In the genomic region with DNA sequence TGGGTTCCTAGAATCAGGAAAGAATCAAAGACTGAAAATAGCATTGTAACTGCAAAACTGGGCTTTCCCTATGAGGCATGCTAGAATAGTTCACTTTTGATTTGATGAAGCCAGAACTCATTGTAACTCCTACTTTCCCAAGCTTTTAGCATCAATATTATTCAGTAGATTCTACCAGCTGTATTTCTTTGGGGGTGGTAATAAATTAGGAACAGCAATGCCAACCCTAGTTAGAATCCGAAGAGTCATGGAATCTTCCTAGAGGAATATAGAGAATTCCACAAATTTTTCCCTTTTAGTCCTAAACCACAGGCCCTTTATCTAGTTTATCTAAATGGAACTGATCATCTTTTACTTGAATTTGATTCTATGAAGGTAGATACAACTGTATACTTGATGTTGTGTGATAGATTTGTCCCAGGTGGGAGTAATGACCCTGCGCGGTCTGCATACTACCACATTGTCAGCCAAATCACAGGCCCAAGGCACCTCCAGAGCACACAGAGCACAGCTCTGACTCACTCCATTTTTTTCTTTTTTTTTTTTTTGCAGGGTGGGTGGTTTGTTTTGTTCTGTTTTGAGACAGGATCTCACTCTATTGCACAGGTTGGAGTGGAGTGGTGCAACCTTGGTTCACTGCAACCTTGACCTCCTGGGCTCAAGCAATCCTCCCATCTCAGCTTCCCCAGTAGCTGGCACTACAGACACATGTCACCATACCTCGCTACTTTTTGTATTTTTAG, we compare ENCODE assay signal across 12 cellular contexts.
DNase-seq lines count a peak whose midpoint lies in the region; ATAC-seq and TF ChIP-seq lines count a peak whose summit lies in the region.
"Had no signal": no experiment of that assay in that cellular context is flagged by ENCODE, and none has a peak within 500 bp of the region (broad histone marks: within the 10 kb centered on the region; RNA-seq: fewer than 3 reads in every experiment).

No MANE protein-coding gene starts in this region.

- no peaks in the 10 kb centered on the region for H3K27me3 ChIP-seq in foreskin keratinocyte
- H3K27me3 ChIP-seq in HAP-1 (ENCODE audit: low read depth), result no peaks in the 10 kb centered on the region
- H3K27me3 ChIP-seq: neutrophil had no signal

- ATAC-seq in GM21390 (IDR thresholded peaks at IDR 0.05; ENCODE audit: unreplicated experiment), result peak; percentile 30
- peak; percentile 16 for ATAC-seq in foreskin keratinocyte

- no peaks in the 10 kb centered on the region for H3K36me3 ChIP-seq in HAP-1 (replicated peaks)
- H3K36me3 ChIP-seq: neutrophil had no signal

- H3K4me1 ChIP-seq in foreskin keratinocyte (peaks cover 4% of the 10 kb centered on the region), HAP-1 (peaks cover 6% of the 10 kb centered on the region)

- no peak for TF ChIP-seq CTCF in foreskin keratinocyte (conservative IDR thresholded peaks at IDR 0.05)

- no peak overlapping the region for H3K4me3 ChIP-seq in HAP-1

- peak overlapping the region; percentile 53 for H3K27ac ChIP-seq in foreskin keratinocyte
- H3K27ac ChIP-seq: neutrophil had no signal

- DNase-seq in AG20443 (ENCODE audit: low spot score) (peak; percentile 42), NCI-H226 (peak; percentile 3), foreskin keratinocyte (peak; percentile 26 to 36), G401 (ENCODE audit: low spot score) (no peak), NCI-H1417 treated with DMSO at 0.1 percent for 48 hours (lab: John Stamatoyannopoulos, UW) (no peak), T-helper 1 cell (no peak), HAP-1 (ENCODE audit: low spot score in 2 of 2) (no peak)
- DNase-seq: activated T-cell treated with anti-CD3 and anti-CD28 coated beads for 4 hours; CD4-positive, alpha-beta T cell; NCI-H526 treated with DMSO at 0.1 percent for 48 hours had no signal

- in situ Hi-C loops in G401 (cut with HindIII; ENCODE audit: low sequenced_read_pairs) (no loop called here), HAP-1 (cut with MboI; ENCODE audit: low sequenced_read_pairs) (no loop called here)

- no peaks in the 10 kb centered on the region for H3K9me3 ChIP-seq in HAP-1
- H3K9me3 ChIP-seq: neutrophil had no signal

Comparison
In these comparisons a context has a peak if more than half of its experiments do, and no peak if none do; other contexts are left out.
1. DNase-seq: peak in AG20443 (single experiment), NCI-H226 (single experiment) and foreskin keratinocyte (2 of 2); none in G401 (single experiment), NCI-H1417 treated with DMSO at 0.1 percent for 48 hours (single experiment), T-helper 1 cell (0 of 5) and HAP-1 (0 of 2).